ENCODE assay signal across 8 cellular contexts in genomic region chr3:56799251-56799882, GRCh38. TPM values are rescaled to one million over a fixed set of nuclear protein-coding genes. Genes with fewer than 3 reads are reported as not detected.
DNase-seq lines count a peak whose midpoint lies in the region; ATAC-seq and TF ChIP-seq lines count a peak whose summit lies in the region.

No MANE protein-coding gene starts in this region.

- H3K36me3 Mint-ChIP-seq in GM23338 (ENCODE audit: low read depth), result no peaks in the 10 kb centered on the region
- H3K36me3 Mint-ChIP-seq in activated naive CD8-positive, alpha-beta T cell treated with anti-CD3 and anti-CD28 coated beads for 36 hours, result peaks cover 48% of the 10 kb centered on the region
- peaks cover 5% of the 10 kb centered on the region for H3K36me3 Mint-ChIP-seq in progenitor cell of endocrine pancreas (ENCODE audit: insufficient read depth)

- no peaks in the 10 kb centered on the region for H3K36me3 ChIP-seq in GM23338 (ENCODE audit: insufficient read depth)

- no peaks in the 10 kb centered on the region for H3K9me3 Mint-ChIP-seq in GM23338
- H3K9me3 Mint-ChIP-seq in activated naive CD8-positive, alpha-beta T cell treated with anti-CD3 and anti-CD28 coated beads for 36 hours, result no peaks in the 10 kb centered on the region
- H3K9me3 Mint-ChIP-seq in progenitor cell of endocrine pancreas (ENCODE audit: low read depth), result no peaks in the 10 kb centered on the region

- H3K4me1 Mint-ChIP-seq in GM23338, result peaks cover 15% of the 10 kb centered on the region
- H3K4me1 Mint-ChIP-seq in activated naive CD8-positive, alpha-beta T cell treated with anti-CD3 and anti-CD28 coated beads for 36 hours, result peaks cover 54% of the 10 kb centered on the region
- peaks cover 39% of the 10 kb centered on the region for H3K4me1 Mint-ChIP-seq in progenitor cell of endocrine pancreas (ENCODE audit: low read depth)

- no peak overlapping the region for H3K27ac Mint-ChIP-seq in GM23338
- peak overlapping the region; percentile 92 for H3K27ac Mint-ChIP-seq in activated naive CD8-positive, alpha-beta T cell treated with anti-CD3 and anti-CD28 coated beads for 36 hours
- peak overlapping the region; percentile 92 for H3K27ac Mint-ChIP-seq in progenitor cell of endocrine pancreas

- DNase-seq in Ammon's horn (ENCODE audit: low spot score) (peak; percentile 74), GM23338 (ENCODE audit: low spot score) (peak; percentile 81), NCI-H526 treated with DMSO at 0.1 percent for 48 hours (lab: John Stamatoyannopoulos, UW) (peak; percentile 60), globus pallidus (ENCODE audit: low spot score) (peak; percentile 89), progenitor cell of endocrine pancreas (ENCODE audit: low spot score, unreplicated experiment) (no peak), GOT3 (lab: John Stamatoyannopoulos, UW) (no peak)
- DNase-seq in activated naive CD8-positive, alpha-beta T cell treated with anti-CD3 and anti-CD28 coated beads for 36 hours, result peak; percentile 10
- no peak for DNase-seq in activated CD4-positive, CD25-positive, alpha-beta regulatory T cell (lab: John Stamatoyannopoulos, UW)

- H2AFZ ChIP-seq in GM23338, result no peak overlapping the region

- peaks cover 10% of the 10 kb centered on the region; the same call in 1 of the 2 replicates for H3K27me3 ChIP-seq in GM23338 (ENCODE audit: insufficient read depth)

- H3K4me3 ChIP-seq in GM23338, result no peak overlapping the region

- H3F3A ChIP-seq in GM23338 (replicated peaks; ENCODE audit: low read depth), result no peaks in the 10 kb centered on the region

- H3K79me2 ChIP-seq in GM23338 (replicated peaks; ENCODE audit: insufficient read depth), result no peaks in the 10 kb centered on the region

- no peak overlapping the region for H3K27ac ChIP-seq in GM23338 (ENCODE audit: low read depth)

- no peak overlapping the region for H3K4me2 ChIP-seq in GM23338

- H3K27me3 Mint-ChIP-seq in GM23338 (ENCODE audit: insufficient read depth, low read depth, poor library complexity) (peaks cover 8% of the 10 kb centered on the region), progenitor cell of endocrine pancreas (no peaks in the 10 kb centered on the region)
- H3K27me3 Mint-ChIP-seq in activated naive CD8-positive, alpha-beta T cell treated with anti-CD3 and anti-CD28 coated beads for 36 hours, result no peaks in the 10 kb centered on the region

- TF ChIP-seq CTCF in GM23338 (conservative IDR thresholded peaks at IDR 0.05; ENCODE audit: low read depth in 2 of 2) (peak; percentile 43 to 83), progenitor cell of endocrine pancreas (IDR thresholded peaks at IDR 0.05; ENCODE audit: unreplicated experiment) (peak; percentile 77)

- no peaks in the 10 kb centered on the region for H3K9me2 ChIP-seq in GM23338 (ENCODE audit: insufficient read depth)

- peaks cover 6% of the 10 kb centered on the region; the same call in 1 of the 2 replicates for H3K4me1 ChIP-seq in GM23338 (ENCODE audit: insufficient read depth)

- H3K4me3 Mint-ChIP-seq in GM23338, result no peak overlapping the region
- peak overlapping the region; percentile 89 for H3K4me3 Mint-ChIP-seq in activated naive CD8-positive, alpha-beta T cell treated with anti-CD3 and anti-CD28 coated beads for 36 hours
- H3K4me3 Mint-ChIP-seq in progenitor cell of endocrine pancreas (ENCODE audit: low read depth), result peak overlapping the region; percentile 94

- H4K20me1 ChIP-seq in GM23338 (replicated peaks; ENCODE audit: insufficient read depth), result no peaks in the 10 kb centered on the region; the same call in 1 of the 2 replicates

- no peak for ATAC-seq in GM23338

TF ChIP-seq in GM23338, 12 proteins besides CTCF, POLR2A, EP300 and RAD21 (continues in another document):
- TF ChIP-seq CREB1 (CRISPR knock-in tag; IDR thresholded peaks at IDR 0.05; ENCODE audit: low read depth), result no peak
- no peak for TF ChIP-seq REST (IDR thresholded peaks at IDR 0.05; ENCODE audit: unreplicated experiment)
- no peak for TF ChIP-seq EZH2 (IDR thresholded peaks at IDR 0.05; ENCODE audit: low read depth, unreplicated experiment)
- TF ChIP-seq ZNF331 (CRISPR knock-in tag; IDR thresholded peaks at IDR 0.05; ENCODE audit: low read depth), result no peak
- TF ChIP-seq POLR2AphosphoS5 (IDR thresholded peaks at IDR 0.05; ENCODE audit: low read depth), result no peak
- TF ChIP-seq STAT1 (IDR thresholded peaks at IDR 0.05; ENCODE audit: unreplicated experiment), result no peak
- no peak for TF ChIP-seq NANOG (IDR thresholded peaks at IDR 0.05; ENCODE audit: borderline replicate concordance)
- no peak for TF ChIP-seq ZNF114 (CRISPR knock-in tag; IDR thresholded peaks at IDR 0.05)
- no peak for TF ChIP-seq ETS1 (IDR thresholded peaks at IDR 0.05)
- no peak for TF ChIP-seq EZH2phosphoT487 (IDR thresholded peaks at IDR 0.05; ENCODE audit: unreplicated experiment)
- TF ChIP-seq JUNB (IDR thresholded peaks at IDR 0.05; ENCODE audit: unreplicated experiment), result no peak

RNA-seq across cellular contexts. Expression of gene ARHGEF3, which starts 2.4 kb away (rescaled TPM):
- 5.0 and 8.0 TPM in 2 replicates for total RNA-seq in GM23338 (2014; rRNA removed; shearing (Covaris generic))
- polyA plus RNA-seq in GM23338 (2016; fragmentation: Nextera tagmentation; extraction: Ambion mirVana), result 2.7 and 5.1 TPM in 2 replicates
- 10 to 100 TPM; 81.2 to 88.2 TPM for total RNA-seq in activated naive CD8-positive, alpha-beta T cell treated with anti-CD3 and anti-CD28 coated beads for 36 hours
- 60.4 and 72.2 TPM in 2 replicates for total RNA-seq in progenitor cell of endocrine pancreas

Comparison
In these comparisons a context has a peak if more than half of its experiments do, and no peak if none do; other contexts are left out.
1. DNase-seq: peak in Ammon's horn (single experiment), GM23338 (single experiment), NCI-H526 treated with DMSO at 0.1 percent for 48 hours (single experiment), activated naive CD8-positive, alpha-beta T cell treated with anti-CD3 and anti-CD28 coated beads for 36 hours (single experiment) and globus pallidus (single experiment); none in progenitor cell of endocrine pancreas (single experiment), GOT3 (single experiment) and activated CD4-positive, CD25-positive, alpha-beta regulatory T cell (0 of 4).